ENCODE assay signal across 1 cellular context in genomic region chr11:17004486-17005148, GRCh38.
TF ChIP-seq lines count a peak whose summit lies in the region.

No MANE protein-coding gene starts in this region.

TF ChIP-seq in A549, 52 proteins besides CTCF, POLR2A, EP300 and RAD21 (continued from another document):
- TF ChIP-seq JUN (IDR thresholded peaks at IDR 0.05) (no peak), HOXB13 (CRISPR knock-in tag; IDR thresholded peaks at IDR 0.05; ENCODE audit: low read depth) (no peak), EHMT2 (IDR thresholded peaks at IDR 0.05; ENCODE audit: low read depth) (no peak), FOSL2 (IDR thresholded peaks at IDR 0.05) (no peak), FOSL2 (CRISPR knock-in tag; IDR thresholded peaks at IDR 0.05) (no peak; the same call in 1 of the 2 replicates)
